Comparison of ENCODE assay signal across 8 cellular contexts in the genomic region with DNA sequence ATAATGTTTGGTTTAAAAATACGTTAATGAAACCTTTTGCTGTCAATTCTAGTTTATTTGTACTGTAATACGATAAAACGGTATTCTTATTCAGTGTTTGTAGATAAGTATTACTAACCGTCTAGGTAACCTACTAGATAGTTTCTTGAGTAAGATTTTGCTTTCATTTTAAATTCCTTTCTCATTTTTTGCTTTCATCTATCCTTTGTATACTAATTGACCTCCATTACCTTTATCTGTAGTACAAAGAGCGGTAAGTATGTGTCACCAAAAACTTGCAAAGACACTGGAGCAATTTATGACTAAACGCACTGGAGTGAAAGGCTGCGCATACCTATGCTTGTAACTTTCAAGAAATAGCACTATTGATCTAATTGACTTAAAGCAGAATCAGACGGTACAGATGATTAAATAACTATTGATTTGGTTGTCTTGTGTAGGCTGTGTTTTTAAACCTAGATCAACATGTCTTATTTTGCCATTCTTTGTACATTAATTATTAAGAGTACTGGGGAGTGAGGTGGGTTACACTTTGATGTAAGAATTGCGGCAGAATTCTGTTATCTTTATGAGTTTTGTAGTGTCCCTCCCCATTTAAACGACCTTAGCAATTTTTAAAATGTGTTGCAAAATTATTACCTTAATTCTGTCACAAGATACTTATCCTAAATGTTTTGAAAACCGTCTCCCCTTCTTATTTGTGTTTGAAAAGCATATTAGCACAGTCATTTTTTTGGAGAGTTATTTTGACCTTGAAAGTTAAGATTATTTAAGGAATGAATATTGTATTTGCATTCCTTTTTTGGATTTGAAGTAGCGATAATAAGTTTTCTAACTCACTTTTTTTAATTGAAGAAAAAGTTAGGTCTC. TPM values are rescaled to one million over a fixed set of nuclear protein-coding genes. Genes with fewer than 3 reads are reported as not detected.
A peak's percentile ranks its signal among the peaks of the same experiment; 100 is the strongest.
DNase-seq lines count a peak whose midpoint lies in the region; ATAC-seq, FAIRE-seq and TF ChIP-seq lines count a peak whose summit lies in the region.

No MANE protein-coding gene starts in this region.

- H3K27me3 ChIP-seq in suprapubic skin = no peaks in the 10 kb centered on the region

- peaks cover 5% of the 10 kb centered on the region for H3K36me3 Mint-ChIP-seq in activated naive CD8-positive, alpha-beta T cell treated with anti-CD3 and anti-CD28 coated beads, Interleukin-2, amount 10 ng/mL, durations not matched to agents 7 days and 5 days

- no peak for ATAC-seq in activated naive CD8-positive, alpha-beta T cell treated with anti-CD3 and anti-CD28 coated beads, Interleukin-2, amount 10 ng/mL, durations not matched to agents 7 days and 5 days (ENCODE audit: low read depth)
- ATAC-seq in GM18505 (IDR thresholded peaks at IDR 0.05; ENCODE audit: unreplicated experiment) (no peak), HG02763 (IDR thresholded peaks at IDR 0.05; ENCODE audit: unreplicated experiment) (no peak)

- H3K4me3 ChIP-seq in kidney (ENCODE audit: low read length in 2 of 2) (peak overlapping the region; percentile 88 to 97), suprapubic skin (peak overlapping the region; percentile 98)

- H3K9ac ChIP-seq in kidney (ENCODE audit: low read length in 2 of 2) = peak overlapping the region; percentile 81 to 95

- DNase-seq in A172 (ENCODE audit: low spot score) (peak; percentile 2), HTR-8/SVneo (ENCODE audit: insufficient read length, low spot score) (no peak), kidney (no peak), suprapubic skin (ENCODE audit: low spot score in 2 of 2) (no peak), NCI-H187 (lab: John Stamatoyannopoulos, UW) (no peak)
- DNase-seq in activated naive CD8-positive, alpha-beta T cell treated with anti-CD3 and anti-CD28 coated beads, Interleukin-2, amount 10 ng/mL, durations not matched to agents 7 days and 5 days = no peak

- H3K27ac Mint-ChIP-seq in activated naive CD8-positive, alpha-beta T cell treated with anti-CD3 and anti-CD28 coated beads, Interleukin-2, amount 10 ng/mL, durations not matched to agents 7 days and 5 days = peak overlapping the region; percentile 92

- no peak for TF ChIP-seq EP300 in suprapubic skin (IDR thresholded peaks at IDR 0.05)

- 36% methylated on average over 12 of the region's 12 CpGs for WGBS in suprapubic skin

- no peak for TF ChIP-seq POLR2A in suprapubic skin (IDR thresholded peaks at IDR 0.05)
- TF ChIP-seq POLR2A in GM18505 (IDR thresholded peaks at IDR 0.05; ENCODE audit: borderline replicate concordance, extremely low read depth, insufficient read depth, insufficient read length) = no peak

- peak overlapping the region; percentile 96 for H3K4me3 Mint-ChIP-seq in activated naive CD8-positive, alpha-beta T cell treated with anti-CD3 and anti-CD28 coated beads, Interleukin-2, amount 10 ng/mL, durations not matched to agents 7 days and 5 days

- FAIRE-seq in HTR-8/SVneo (lab: Jason Lieb, UNC) = peak; percentile 88
- no peak for FAIRE-seq in kidney (lab: Jason Lieb, UNC)

- peaks cover 10% of the 10 kb centered on the region for H3K27me3 Mint-ChIP-seq in activated naive CD8-positive, alpha-beta T cell treated with anti-CD3 and anti-CD28 coated beads, Interleukin-2, amount 10 ng/mL, durations not matched to agents 7 days and 5 days

- intact Hi-C loops in kidney (cut with DNase I) = loop anchor here (10.0 kb wide), 1 partner anchor 154 kb away; no protein-coding TSS in a partner anchor

- H3K4me1 Mint-ChIP-seq in activated naive CD8-positive, alpha-beta T cell treated with anti-CD3 and anti-CD28 coated beads, Interleukin-2, amount 10 ng/mL, durations not matched to agents 7 days and 5 days = peaks cover 27% of the 10 kb centered on the region

- no peaks in the 10 kb centered on the region for H3K9me3 Mint-ChIP-seq in activated naive CD8-positive, alpha-beta T cell treated with anti-CD3 and anti-CD28 coated beads, Interleukin-2, amount 10 ng/mL, durations not matched to agents 7 days and 5 days

- TF ChIP-seq CTCF in kidney (IDR thresholded peaks at IDR 0.05; ENCODE audit: borderline replicate concordance, extremely low read depth, insufficient read depth) (no peak), suprapubic skin (IDR thresholded peaks at IDR 0.05) (no peak)

- POLR2A ChIA-PET in activated naive CD8-positive, alpha-beta T cell treated with anti-CD3 and anti-CD28 coated beads, Interleukin-2, amount 10 ng/mL, durations not matched to agents 7 days and 5 days (lab: Charles Lee) = interaction anchor here (1.0 kb wide), 1 partner anchor 124 kb away, joined by 4 read pairs; a partner anchor contains a TSS

- no peaks in the 10 kb centered on the region for H3K36me3 ChIP-seq in kidney (ENCODE audit: control insufficient read depth in 1 of 2, insufficient read depth in 2 of 2, low read length in 2 of 2)
- no peaks in the 10 kb centered on the region for H3K36me3 ChIP-seq in suprapubic skin

- H3K9me3 ChIP-seq in kidney (ENCODE audit: control insufficient read depth in 1 of 2, low read length in 2 of 2) (no peaks in the 10 kb centered on the region), suprapubic skin (no peaks in the 10 kb centered on the region)

- H3K27ac ChIP-seq in kidney (ENCODE audit: low read depth in 2 of 2, low read length in 2 of 2) (peak overlapping the region; percentile 26 to 99), suprapubic skin (peak overlapping the region; percentile 99)

- H3K4me1 ChIP-seq in kidney (ENCODE audit: control insufficient read depth in 1 of 2, insufficient read depth in 1 of 2, low read depth in 1 of 2, low read length in 2 of 2) (peaks cover 8 to 16% of the 10 kb centered on the region in 2 donors), suprapubic skin (peaks cover 36% of the 10 kb centered on the region)

RNA-seq across cellular contexts. Expression of a gene that starts 1.9 kb away (rescaled TPM):
- 20.7 and 21.5 TPM in 2 replicates for total RNA-seq in A172 (2014; rRNA removed; shearing (Covaris generic))
- 10 to 100 TPM; 42.5 to 49.4 TPM for total RNA-seq in activated naive CD8-positive, alpha-beta T cell treated with anti-CD3 and anti-CD28 coated beads, Interleukin-2, amount 10 ng/mL, durations not matched to agents 7 days and 5 days
- total RNA-seq in kidney (142 TPM), suprapubic skin (100 to 1,000 TPM in 3 of 4 donors, 10 to 100 TPM in 1; 92.5 to 125 (median 109) TPM)
- 17.7 TPM for polyA plus RNA-seq in kidney (ENCODE audit: insufficient read depth, low read depth, low replicate concordance)
